In genomic region chr9:98801969-98802371, GRCh38 we compare ENCODE assay signal across 2 cellular contexts.
TF ChIP-seq lines count a peak whose summit lies in the region.

No MANE protein-coding gene starts in this region.

TF ChIP-seq in IMR-90, 13 proteins besides CTCF, POLR2A, EP300 and RAD21:
- TF ChIP-seq NFE2L2 (IDR thresholded peaks at IDR 0.05; ENCODE audit: low read depth, low read length), result no peak
- no peak for TF ChIP-seq FOS (IDR thresholded peaks at IDR 0.05; ENCODE audit: low read depth, low read length)
- no peak for TF ChIP-seq MXI1 (IDR thresholded peaks at IDR 0.05; ENCODE audit: borderline replicate concordance, low read depth, low read length)
- TF ChIP-seq MAZ (IDR thresholded peaks at IDR 0.05; ENCODE audit: borderline replicate concordance, low read depth, low read length), result no peak
- no peak for TF ChIP-seq BHLHE40 (IDR thresholded peaks at IDR 0.05; ENCODE audit: low read depth, low read length)
- no peak for TF ChIP-seq ELK1 (IDR thresholded peaks at IDR 0.05; ENCODE audit: borderline replicate concordance, low read depth, low read length)
TF ChIP-seq in IMR-90: peak in this region for 0.

TF ChIP-seq in H1, 55 proteins besides CTCF, POLR2A, EP300 and RAD21:
- TF ChIP-seq CHD7 (IDR thresholded peaks at IDR 0.05; ENCODE audit: insufficient replicate concordance, low read length) (no peak), HDAC6 (IDR thresholded peaks at IDR 0.05; ENCODE audit: low read depth, low read length) (no peak), SP4 (IDR thresholded peaks at IDR 0.05; ENCODE audit: low read length) (no peak), EZH2 (IDR thresholded peaks at IDR 0.05; ENCODE audit: low read depth, low read length, severe bottlenecking) (no peak), SUZ12 (IDR thresholded peaks at IDR 0.05; ENCODE audit: low read length) (no peak), SAP30 (IDR thresholded peaks at IDR 0.05; ENCODE audit: insufficient read depth, insufficient replicate concordance, low read length) (no peak), TEAD4 (IDR thresholded peaks at IDR 0.05; ENCODE audit: low read depth, low read length) (no peak)
TF ChIP-seq in H1: peak in this region for 0.
